ENCODE assay signal across 9 cellular contexts in genomic region chr15:23304267-23304666, GRCh38. TPM values are rescaled to one million over a fixed set of nuclear protein-coding genes. Genes with fewer than 3 reads are reported as not detected.
DNase-seq lines count a peak whose midpoint lies in the region; ATAC-seq, FAIRE-seq and TF ChIP-seq lines count a peak whose summit lies in the region.
"Not testable (repeated sequence)": the region's sequence is repeated elsewhere in the genome, so short reads cannot be mapped to it uniquely, and the experiment has no call there.
"Had no signal": no experiment of that assay in that cellular context is flagged by ENCODE, and none has a peak within 500 bp of the region (broad histone marks: within the 10 kb centered on the region; RNA-seq: fewer than 3 reads in every experiment).

No MANE protein-coding gene starts in this region.

- H3K36me3 Mint-ChIP-seq in CD4-positive, CD25-positive, alpha-beta regulatory T cell; T-helper 17 cell (ENCODE audit: low read depth): not testable (repeated sequence)
- peaks cover 20% of the 10 kb centered on the region for H3K36me3 Mint-ChIP-seq in activated naive CD8-positive, alpha-beta T cell treated with anti-CD3 and anti-CD28 coated beads, Interleukin-2, amount 50 U/mL, for 24 hours (ENCODE audit: low read depth)

- not testable (repeated sequence) for H3K9me3 ChIP-seq in CD4-positive, CD25-positive, alpha-beta regulatory T cell (ENCODE audit: control insufficient read depth in 2 of 2, low read length in 2 of 2); T-helper 17 cell (ENCODE audit: control insufficient read depth, low read length, poor library complexity, severe bottlenecking); keratinocyte (ENCODE audit: control insufficient read depth, low read depth, low read length); neuronal stem cell (replicated peaks in 1 of 2; ENCODE audit: control insufficient read depth in 2 of 2, insufficient read depth in 1 of 2, low read depth in 1 of 2, low read length in 2 of 2); stomach smooth muscle (ENCODE audit: control insufficient read depth in 2 of 2, low read length in 2 of 2)
- peaks cover 30% of the 10 kb centered on the region; the same call in 1 of the 2 replicates for H3K9me3 ChIP-seq in HUES64 (ENCODE audit: insufficient read depth, low read depth, low read length)

- peaks cover 10% of the 10 kb centered on the region for H3K4me1 ChIP-seq in CD4-positive, CD25-positive, alpha-beta regulatory T cell (ENCODE audit: control insufficient read depth, insufficient read depth, low read length, poor library complexity, severe bottlenecking)
- H3K4me1 ChIP-seq in HUES64 (ENCODE audit: insufficient read depth, low read length); keratinocyte (ENCODE audit: control insufficient read depth, extremely low read depth, insufficient read depth, low read length); neuronal stem cell (ENCODE audit: control insufficient read depth in 2 of 2, insufficient read depth in 1 of 2, low read depth in 1 of 2, low read length in 2 of 2); stomach smooth muscle (ENCODE audit: control insufficient read depth, insufficient read depth, low read length): not testable (repeated sequence)

- H3K4me3 Mint-ChIP-seq in CD4-positive, CD25-positive, alpha-beta regulatory T cell, result peak overlapping the region; percentile 77 to 97 (median 94)
- H3K4me3 Mint-ChIP-seq in T-helper 17 cell, result peak overlapping the region; percentile 94
- H3K4me3 Mint-ChIP-seq in activated naive CD8-positive, alpha-beta T cell treated with anti-CD3 and anti-CD28 coated beads, Interleukin-2, amount 50 U/mL, for 24 hours, result peak overlapping the region; percentile 89

- not testable (repeated sequence) for H4K20me1 ChIP-seq in keratinocyte (ENCODE audit: control insufficient read depth, extremely low read depth, insufficient read depth, low read length)

- peak overlapping the region; percentile 78 for H3K4me3 ChIP-seq in CD4-positive, CD25-positive, alpha-beta regulatory T cell (ENCODE audit: low read depth, low read length)
- H3K4me3 ChIP-seq in HUES64 (ENCODE audit: low read length), result peak overlapping the region; percentile 62
- H3K4me3 ChIP-seq in epithelial cell of esophagus (ENCODE audit: low read length), result peak overlapping the region; percentile 47
- H3K4me3 ChIP-seq in keratinocyte (ENCODE audit: control insufficient read depth in 2 of 3, extremely low read depth in 1 of 3, insufficient read depth in 2 of 3, low read depth in 1 of 3, low read length in 3 of 3), result peak overlapping the region; percentile 49 to 72 (median 57)
- H3K4me3 ChIP-seq in neuronal stem cell (ENCODE audit: low read length in 2 of 2), result peak overlapping the region; percentile 49 to 73
- H3K4me3 ChIP-seq in stomach smooth muscle (ENCODE audit: low read length in 2 of 2), result peak overlapping the region; percentile 49 to 67

- H3K4me2 ChIP-seq in keratinocyte (ENCODE audit: control insufficient read depth, extremely low read depth, insufficient read depth, low read depth, low read length) (peak overlapping the region; percentile 66), neuronal stem cell (ENCODE audit: insufficient read depth, low read length, poor library complexity, severe bottlenecking) (peak overlapping the region; percentile 40)

- not testable (repeated sequence) for TF ChIP-seq CTCF in epithelial cell of esophagus (IDR thresholded peaks at IDR 0.05; ENCODE audit: insufficient read depth, low read depth, low read length, missing control alignments); keratinocyte (optimal IDR thresholded peaks at IDR 0.05 in 1 of 3, IDR thresholded peaks at IDR 0.05 in 1 of 3, conservative IDR thresholded peaks at IDR 0.05 in 1 of 3; ENCODE audit: extremely low read depth in 1 of 3, insufficient read depth in 2 of 3, low read length in 3 of 3)

- H3K27me3 Mint-ChIP-seq in CD4-positive, CD25-positive, alpha-beta regulatory T cell; T-helper 17 cell; activated naive CD8-positive, alpha-beta T cell treated with anti-CD3 and anti-CD28 coated beads, Interleukin-2, amount 50 U/mL, for 24 hours: not testable (repeated sequence)

- H2AFZ ChIP-seq in keratinocyte (ENCODE audit: control insufficient read depth, low read length), result peak overlapping the region; percentile 63
- not testable (repeated sequence) for H2AFZ ChIP-seq in neuronal stem cell (ENCODE audit: low read length)

- H3K18ac ChIP-seq in neuronal stem cell (ENCODE audit: low read length), result not testable (repeated sequence)

- H3K79me2 ChIP-seq in keratinocyte (ENCODE audit: control insufficient read depth, insufficient read depth, low read length), result peaks cover 33% of the 10 kb centered on the region

- not testable (repeated sequence) for H3K4ac ChIP-seq in neuronal stem cell (ENCODE audit: low read length)

- not testable (repeated sequence) for H3K9me1 ChIP-seq in keratinocyte (ENCODE audit: control insufficient read depth, extremely low read depth, insufficient read depth, low read length)

- not testable (repeated sequence) for H2BK5ac ChIP-seq in neuronal stem cell (ENCODE audit: low read length)

- 65% methylated on average over 7 of the region's 7 CpGs for WGBS in HUES64
- no CpG with 5 or more reads among the region's 7 CpGs for WGBS in neuronal stem cell (ENCODE audit: extremely low coverage in 2 of 2, insufficient read length in 2 of 2, insufficient replicate concordance in 1 of 2), 2 donors

- not testable (repeated sequence) for ATAC-seq in CD4-positive, CD25-positive, alpha-beta regulatory T cell (ENCODE audit: low read depth in 2 of 2); T-helper 17 cell; activated naive CD8-positive, alpha-beta T cell treated with anti-CD3 and anti-CD28 coated beads, Interleukin-2, amount 50 U/mL, for 24 hours

- H2AK5ac ChIP-seq in neuronal stem cell (ENCODE audit: low read depth, low read length), result not testable (repeated sequence)

- peak overlapping the region; percentile 52; the same call in 1 of the 2 replicates for H3K9ac ChIP-seq in HUES64 (ENCODE audit: low read depth, low read length)
- H3K9ac ChIP-seq in keratinocyte (ENCODE audit: control insufficient read depth, extremely low read depth, insufficient read depth, low read length), result peak overlapping the region; percentile 60
- not testable (repeated sequence) for H3K9ac ChIP-seq in neuronal stem cell (ENCODE audit: low read depth, low read length, poor library complexity)
- H3K9ac ChIP-seq in stomach smooth muscle (ENCODE audit: low read length in 2 of 2), result peak overlapping the region; percentile 60 to 64

- not testable (repeated sequence) for H2BK12ac ChIP-seq in neuronal stem cell (ENCODE audit: low read length)

- dilution Hi-C loops in keratinocyte (cut with MboI; ENCODE audit: extremely low pct_ligation_motif_present, low sequenced_read_pairs), result not testable (repeated sequence)

- not testable (repeated sequence) for H3K9me3 Mint-ChIP-seq in CD4-positive, CD25-positive, alpha-beta regulatory T cell; activated naive CD8-positive, alpha-beta T cell treated with anti-CD3 and anti-CD28 coated beads, Interleukin-2, amount 50 U/mL, for 24 hours

- H4K91ac ChIP-seq in neuronal stem cell (ENCODE audit: low read depth, low read length, poor library complexity), result not testable (repeated sequence)

- H3K27me3 ChIP-seq in CD4-positive, CD25-positive, alpha-beta regulatory T cell (ENCODE audit: control insufficient read depth, insufficient read depth, low read length); HUES64 (ENCODE audit: insufficient read depth, low read length); keratinocyte (ENCODE audit: control insufficient read depth, extremely low read depth, insufficient read depth, low read length); neuronal stem cell (ENCODE audit: control insufficient read depth in 3 of 3, insufficient read depth in 3 of 3, low read depth in 1 of 3, low read length in 3 of 3); stomach smooth muscle (ENCODE audit: control insufficient read depth in 1 of 2, insufficient read depth in 2 of 2, low read length in 2 of 2): not testable (repeated sequence)

- not testable (repeated sequence) for H3K27ac ChIP-seq in CD4-positive, CD25-positive, alpha-beta regulatory T cell (ENCODE audit: insufficient read depth, low read length, poor library complexity, severe bottlenecking); HUES64 (ENCODE audit: low read depth, low read length); neuronal stem cell (replicated peaks; ENCODE audit: low read length); stomach smooth muscle (ENCODE audit: low read length)
- peak overlapping the region; percentile 36 for H3K27ac ChIP-seq in keratinocyte (ENCODE audit: control insufficient read depth, insufficient read depth, low read length)

- not testable (repeated sequence) for H4K8ac ChIP-seq in neuronal stem cell (ENCODE audit: low read depth, low read length)

- H3K4me1 Mint-ChIP-seq in CD4-positive, CD25-positive, alpha-beta regulatory T cell, result peaks cover 11 to 42% (median 25%) of the 10 kb centered on the region in 4 donors
- peaks cover 17% of the 10 kb centered on the region for H3K4me1 Mint-ChIP-seq in T-helper 17 cell
- H3K4me1 Mint-ChIP-seq in activated naive CD8-positive, alpha-beta T cell treated with anti-CD3 and anti-CD28 coated beads, Interleukin-2, amount 50 U/mL, for 24 hours, result peaks cover 29% of the 10 kb centered on the region

- not testable (repeated sequence) for H2BK15ac ChIP-seq in neuronal stem cell (ENCODE audit: low read length)

- H3K36me3 ChIP-seq in CD4-positive, CD25-positive, alpha-beta regulatory T cell (ENCODE audit: control insufficient read depth, insufficient read depth, low read length); keratinocyte (ENCODE audit: control insufficient read depth in 2 of 2, extremely low read depth in 1 of 2, insufficient read depth in 2 of 2, low read length in 2 of 2): not testable (repeated sequence)
- H3K36me3 ChIP-seq in HUES64 (ENCODE audit: insufficient read depth, low read length) (peaks cover 16% of the 10 kb centered on the region), neuronal stem cell (replicated peaks in 1 of 2; ENCODE audit: control insufficient read depth in 2 of 2, insufficient read depth in 2 of 2, low read length in 2 of 2) (peaks cover 0 to 18% of the 10 kb centered on the region in 2 donors), stomach smooth muscle (ENCODE audit: control insufficient read depth in 2 of 2, insufficient read depth in 2 of 2, low read length in 2 of 2) (peaks cover 6 to 13% of the 10 kb centered on the region in 2 donors)

- peak in 2 of 3 donors; percentile 19 to 39 for DNase-seq in CD4-positive, CD25-positive, alpha-beta regulatory T cell
- not testable (repeated sequence) for DNase-seq in T-helper 17 cell; activated naive CD8-positive, alpha-beta T cell treated with anti-CD3 and anti-CD28 coated beads, Interleukin-2, amount 50 U/mL, for 24 hours; epithelial cell of esophagus (ENCODE audit: low read depth); keratinocyte (ENCODE audit: low read depth, low spot score); neuronal stem cell (ENCODE audit: low spot score)

- FAIRE-seq in keratinocyte (lab: Jason Lieb, UNC), result not testable (repeated sequence)

- H2BK120ac ChIP-seq in neuronal stem cell (ENCODE audit: low read depth, low read length), result not testable (repeated sequence)

- not testable (repeated sequence) for H3K14ac ChIP-seq in neuronal stem cell (ENCODE audit: low read length)

- H3K27ac Mint-ChIP-seq in CD4-positive, CD25-positive, alpha-beta regulatory T cell, result peak overlapping the region; percentile 78 to 89 (median 88)
- H3K27ac Mint-ChIP-seq in T-helper 17 cell, result peak overlapping the region; percentile 88
- H3K27ac Mint-ChIP-seq in activated naive CD8-positive, alpha-beta T cell treated with anti-CD3 and anti-CD28 coated beads, Interleukin-2, amount 50 U/mL, for 24 hours, result peak overlapping the region; percentile 86

- H3K79me1 ChIP-seq in neuronal stem cell (ENCODE audit: low read depth, low read length), result not testable (repeated sequence)

- H3K23ac ChIP-seq in neuronal stem cell (ENCODE audit: low read depth, low read length, poor library complexity), result not testable (repeated sequence)

RNA-seq across cellular contexts. Expression of gene GOLGA6L26, which starts 29.7 kb away (rescaled TPM):
- not detected for total RNA-seq in CD4-positive, CD25-positive, alpha-beta regulatory T cell
- polyA plus RNA-seq in CD4-positive, CD25-positive, alpha-beta regulatory T cell, result not detected
- not detected for polyA plus RNA-seq in HUES64 (2013, experiment 1 of 2)
- polyA plus RNA-seq in HUES64 (2013, experiment 2 of 2), result not detected
- total RNA-seq in T-helper 17 cell, result not detected
- not detected in 3 replicates for polyA plus RNA-seq in keratinocyte
- not detected for polyA plus RNA-seq in keratinocyte (2011; ENCODE audit: low read depth)
- not detected in 2 replicates for polyA plus RNA-seq in keratinocyte (2011; cell fraction: cytosol; rRNA removed)
- polyA plus RNA-seq in keratinocyte (2011; cell fraction: nucleus; rRNA removed), result not detected in 2 replicates
- polyA plus RNA-seq in keratinocyte (2012; ENCODE audit: low replicate concordance), result not detected in 2 replicates
- not detected in 3 replicates for polyA minus RNA-seq in keratinocyte
- polyA minus RNA-seq in keratinocyte (2011; cell fraction: cytosol; rRNA and poly(A)+ RNA removed), result not detected
- not detected in 2 replicates for polyA minus RNA-seq in keratinocyte (2011; cell fraction: nucleus; rRNA and poly(A)+ RNA removed)
- polyA plus RNA-seq in neuronal stem cell (2013, experiment 1 of 2), result not detected
- polyA plus RNA-seq in neuronal stem cell (2013, experiment 2 of 2), result not detected
- total RNA-seq: left colon had no signal

RNA-seq across cellular contexts. Expression of gene GOLGA8S, which starts 50.3 kb away (rescaled TPM):
- not detected for total RNA-seq in CD4-positive, CD25-positive, alpha-beta regulatory T cell
- not detected for polyA plus RNA-seq in CD4-positive, CD25-positive, alpha-beta regulatory T cell
- polyA plus RNA-seq in HUES64 (2013, experiment 1 of 2), result not detected
- not detected for polyA plus RNA-seq in HUES64 (2013, experiment 2 of 2)
- total RNA-seq in T-helper 17 cell, result under 1 TPM; 0.07 to 0.21 TPM
- polyA plus RNA-seq in keratinocyte, result 0.01 TPM in 1 of 3 replicates, not detected in the others
- not detected for polyA plus RNA-seq in keratinocyte (2011; ENCODE audit: low read depth)
- not detected in 2 replicates for polyA plus RNA-seq in keratinocyte (2011; cell fraction: cytosol; rRNA removed)
- 0.03 and 0.05 TPM in 2 replicates for polyA plus RNA-seq in keratinocyte (2011; cell fraction: nucleus; rRNA removed)
- polyA plus RNA-seq in keratinocyte (2012; ENCODE audit: low replicate concordance), result not detected in 2 replicates
- not detected in 3 replicates for polyA minus RNA-seq in keratinocyte
- polyA minus RNA-seq in keratinocyte (2011; cell fraction: cytosol; rRNA and poly(A)+ RNA removed), result not detected
- polyA minus RNA-seq in keratinocyte (2011; cell fraction: nucleus; rRNA and poly(A)+ RNA removed), result not detected in 2 replicates
- not detected for polyA plus RNA-seq in neuronal stem cell (2013, experiment 1 of 2)
- polyA plus RNA-seq in neuronal stem cell (2013, experiment 2 of 2), result not detected
